Comparison of ENCODE assay signal across 19 cellular contexts in genomic region chr4:100083289-100083688, GRCh38.
DNase-seq lines count a peak whose midpoint lies in the region; ATAC-seq lines count a peak whose summit lies in the region.
"Had no signal": no experiment of that assay in that cellular context is flagged by ENCODE, and none has a peak within 500 bp of the region (broad histone marks: within the 10 kb centered on the region; RNA-seq: fewer than 3 reads in every experiment).

No MANE protein-coding gene starts in this region.

- no peak overlapping the region for H4K8ac ChIP-seq in trophoblast cell (ENCODE audit: low read depth, low read length)

- ATAC-seq in activated CD4-positive, CD25-positive, alpha-beta regulatory T cell treated with anti-CD3 and anti-CD28 coated beads, Interleukin-2, amount 50 U/mL, for 24 hours, result peak; percentile 44 to 56
- ATAC-seq in GM18909 (IDR thresholded peaks at IDR 0.05; ENCODE audit: poor library complexity, unreplicated experiment) (peak; percentile 34), HG02870 (IDR thresholded peaks at IDR 0.05; ENCODE audit: unreplicated experiment) (peak; percentile 44), HG02571 (IDR thresholded peaks at IDR 0.05; ENCODE audit: unreplicated experiment) (no peak)
- ATAC-seq: heart right ventricle; naive thymus-derived CD8-positive, alpha-beta T cell; upper lobe of right lung had no signal

- DNase-seq in activated CD4-positive, CD25-positive, alpha-beta regulatory T cell (lab: John Stamatoyannopoulos, UW), result no peak
- DNase-seq in MV-4-11 (lab: John Stamatoyannopoulos, UW), result peak; percentile 12
- no peak for DNase-seq in HCEC 1CT
- DNase-seq in trophoblast cell, result no peak
- DNase-seq: effector CD4-positive, alpha-beta T cell; GF-D8; heart right ventricle; naive thymus-derived CD8-positive, alpha-beta T cell; NCI-H1436 treated with DMSO at 0.1 percent for 48 hours; NCI-H2227 treated with DMSO at 0.1 percent for 48 hours; upper lobe of right lung had no signal

- no peak overlapping the region for H4K12ac ChIP-seq in trophoblast cell (ENCODE audit: low read depth, low read length)

- H2BK5ac ChIP-seq in trophoblast cell (ENCODE audit: low read depth, low read length, poor library complexity), result no peak overlapping the region

- no peaks in the 10 kb centered on the region for H3K79me2 ChIP-seq in trophoblast cell (ENCODE audit: control insufficient read depth, insufficient read depth, low read length, poor library complexity)

- no peak overlapping the region for H3K23ac ChIP-seq in trophoblast cell (ENCODE audit: low read length)

- H3K27me3 ChIP-seq in trophoblast cell (ENCODE audit: insufficient read depth, low read length), result no peaks in the 10 kb centered on the region
- H3K27me3 ChIP-seq: cardiac muscle cell, upper lobe of right lung had no signal

- no peak overlapping the region for H4K91ac ChIP-seq in trophoblast cell (ENCODE audit: low read depth, low read length)

- no peak overlapping the region for H2AFZ ChIP-seq in trophoblast cell (ENCODE audit: insufficient read depth, low read length, poor library complexity)

- H3K4ac ChIP-seq in trophoblast cell (ENCODE audit: low read depth, low read length), result no peak overlapping the region

- no peak overlapping the region for H3K27ac ChIP-seq in trophoblast cell (ENCODE audit: low read depth, low read length)
- H3K27ac ChIP-seq: 22Rv1, cardiac muscle cell, heart right ventricle, upper lobe of right lung had no signal

- H3K18ac ChIP-seq in trophoblast cell (ENCODE audit: low read length), result no peak overlapping the region

- H3K9me3 ChIP-seq in trophoblast cell (ENCODE audit: insufficient read depth, low read depth, low read length), result no peaks in the 10 kb centered on the region
- H3K9me3 ChIP-seq: HAP-1, heart right ventricle, upper lobe of right lung had no signal

- no peak overlapping the region for H3K9ac ChIP-seq in trophoblast cell (ENCODE audit: low read length)

- no peak overlapping the region for H2BK120ac ChIP-seq in trophoblast cell (ENCODE audit: insufficient read depth, low read length, poor library complexity)

- no peak overlapping the region for H2BK12ac ChIP-seq in trophoblast cell (ENCODE audit: low read length)

- H3K14ac ChIP-seq in trophoblast cell (ENCODE audit: low read length), result no peak overlapping the region

- H3K36me3 ChIP-seq in trophoblast cell (ENCODE audit: control insufficient read depth in 1 of 2, insufficient read depth in 2 of 2, low read length in 2 of 2), result no peaks in the 10 kb centered on the region
- H3K36me3 ChIP-seq: cardiac muscle cell, HAP-1, heart right ventricle, upper lobe of right lung had no signal

- peaks cover 2% of the 10 kb centered on the region for H3K79me1 ChIP-seq in trophoblast cell (ENCODE audit: low read length)

- no peak overlapping the region for H2AK5ac ChIP-seq in trophoblast cell (ENCODE audit: low read length)

- H3K4me2 ChIP-seq in trophoblast cell (ENCODE audit: low read length), result no peak overlapping the region
- H3K4me2 ChIP-seq: smooth muscle cell had no signal

- no peak overlapping the region for H3K4me3 ChIP-seq in trophoblast cell (ENCODE audit: low read depth, low read length)
- H3K4me3 ChIP-seq: cardiac muscle cell, HAP-1, heart right ventricle, smooth muscle cell, upper lobe of right lung had no signal

- H3K4me1 ChIP-seq in trophoblast cell (ENCODE audit: control insufficient read depth in 1 of 2, insufficient read depth in 2 of 2, low read length in 2 of 2), result peaks cover 5 to 6% of the 10 kb centered on the region in 2 experiments
- H3K4me1 ChIP-seq: HAP-1 had no signal
